ENCODE assay signal across 22 cellular contexts in the genomic region with DNA sequence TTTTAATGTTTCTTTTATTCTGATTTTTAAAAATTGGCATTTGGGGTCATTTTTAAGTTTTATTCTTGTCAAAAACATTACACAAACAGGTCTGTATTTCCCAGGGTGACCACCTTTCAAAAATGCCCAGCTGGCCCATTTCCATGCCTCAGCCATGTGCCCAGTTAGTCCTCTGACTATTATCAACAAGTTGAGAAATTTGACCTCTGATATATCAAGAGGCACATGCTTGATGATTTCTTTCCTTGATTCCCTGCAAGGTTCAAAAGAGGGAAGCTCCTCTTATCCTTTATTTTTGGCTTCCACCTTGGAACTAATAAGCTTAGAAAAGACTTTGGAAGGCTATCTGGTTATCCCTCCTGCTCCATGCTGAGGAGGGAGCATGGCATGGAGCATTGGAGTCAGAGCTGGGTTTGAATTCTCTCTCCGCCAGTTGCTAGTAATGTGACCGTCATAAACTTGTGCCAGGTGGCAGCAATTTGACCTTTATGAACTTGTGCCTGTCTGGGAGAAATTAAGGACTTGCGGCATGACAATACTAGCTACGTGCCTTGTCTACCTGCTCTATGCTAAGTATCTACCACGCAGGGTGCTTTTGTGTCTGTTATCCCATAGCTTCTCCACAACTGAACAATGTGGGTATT.
DNase-seq lines count a peak whose midpoint lies in the region; ATAC-seq and TF ChIP-seq lines count a peak whose summit lies in the region.
"Had no signal": no experiment of that assay in that cellular context is flagged by ENCODE, and none has a peak within 500 bp of the region (broad histone marks: within the 10 kb centered on the region; RNA-seq: fewer than 3 reads in every experiment).

No MANE protein-coding gene starts in this region.

- H3K27ac ChIP-seq in right lobe of liver = peak overlapping the region; percentile 60 to 90 (median 88)
- peak overlapping the region; percentile 65 for H3K27ac ChIP-seq in subcutaneous abdominal adipose tissue (ENCODE audit: low read depth, low read length)
- no peak overlapping the region for H3K27ac ChIP-seq in SJCRH30
- H3K27ac ChIP-seq: BLaER1 had no signal

- H3K9me3 ChIP-seq in right lobe of liver = no peaks in the 10 kb centered on the region
- peaks cover 0 to 4% (median 3%) of the 10 kb centered on the region in 5 donors for H3K9me3 ChIP-seq in subcutaneous abdominal adipose tissue (ENCODE audit: control insufficient read depth in 5 of 5, low read length in 5 of 5)
- no peaks in the 10 kb centered on the region for H3K9me3 ChIP-seq in SJCRH30 (replicated peaks)
- H3K9me3 ChIP-seq: BE2C, BLaER1 had no signal

- H3K36me3 ChIP-seq in right lobe of liver = no peaks in the 10 kb centered on the region
- H3K36me3 ChIP-seq in subcutaneous abdominal adipose tissue (ENCODE audit: control insufficient read depth in 5 of 5, insufficient read depth in 5 of 5, low read length in 5 of 5) = no peaks in the 10 kb centered on the region
- H3K36me3 ChIP-seq in SJCRH30 = no peaks in the 10 kb centered on the region
- H3K36me3 ChIP-seq: BE2C, BLaER1 had no signal

- intact Hi-C loops in right lobe of liver (cut with DNase I) = no loop called here

- H3K4me1 ChIP-seq in right lobe of liver (peaks cover 0 to 49% (median 7%) of the 10 kb centered on the region in 4 donors), subcutaneous abdominal adipose tissue (ENCODE audit: control insufficient read depth in 5 of 5, insufficient read depth in 5 of 5, low read length in 5 of 5) (peaks cover 0 to 25% (median 15%) of the 10 kb centered on the region in 5 donors), SJCRH30 (no peaks in the 10 kb centered on the region)
- H3K4me1 ChIP-seq: BE2C, BLaER1 had no signal

- no peak overlapping the region for H3K9ac ChIP-seq in subcutaneous abdominal adipose tissue (ENCODE audit: low read length in 5 of 5)
- H3K9ac ChIP-seq: BLaER1 had no signal

- WGBS in right lobe of liver (ENCODE audit: insufficient coverage, low coverage, low lambda C conversion rate, missing lambda C conversion rate) = 44% methylated on average over 5 of the region's 5 CpGs

- peak overlapping the region in 2 of 3 donors; percentile 14 to 22 for H3K4me3 ChIP-seq in right lobe of liver
- no peak overlapping the region for H3K4me3 ChIP-seq in subcutaneous abdominal adipose tissue (ENCODE audit: low read depth in 1 of 5, low read length in 5 of 5)
- H3K4me3 ChIP-seq in SJCRH30 = no peak overlapping the region
- H3K4me3 ChIP-seq: BLaER1, GM12878 had no signal

- DNase-seq in left lobe of liver (ENCODE audit: low spot score) (peak; percentile 81), right lobe of liver (peak; percentile 66 to 83 (median 78)), SJCRH30 (no peak)
- DNase-seq: 8988T; ACHN; BE2C; C1 segment of cervical spinal cord; CD4-positive, alpha-beta memory T cell; CD4-positive, CD25-positive, alpha-beta regulatory T cell; CD8-positive, alpha-beta memory T cell; COR-L47; DMS 273 treated with DMSO at 0.1 percent for 48 hours; DMS153; DMS53; DMS79; DND-41; EL; GDM1 had no signal

- TF ChIP-seq POLR2A in right lobe of liver (IDR thresholded peaks at IDR 0.05) = no peak

- H3K27me3 ChIP-seq in right lobe of liver = no peaks in the 10 kb centered on the region
- H3K27me3 ChIP-seq in subcutaneous abdominal adipose tissue (ENCODE audit: control insufficient read depth in 5 of 5, insufficient read depth in 4 of 5, low read length in 5 of 5) = no peaks in the 10 kb centered on the region
- no peaks in the 10 kb centered on the region for H3K27me3 ChIP-seq in SJCRH30
- H3K27me3 ChIP-seq: BE2C, BLaER1 had no signal

- peak; percentile 72 for ATAC-seq in left lobe of liver
- ATAC-seq in right lobe of liver = peak; percentile 64 to 82 (median 70)
- ATAC-seq in HG02852 (IDR thresholded peaks at IDR 0.05; ENCODE audit: unreplicated experiment) = no peak
- ATAC-seq: GM12878 had no signal

- no peak for TF ChIP-seq CTCF in right lobe of liver (IDR thresholded peaks at IDR 0.05)

Comparison
In these comparisons a context has a peak if more than half of its experiments do, and no peak if none do; other contexts are left out.
1. DNase-seq: peak in left lobe of liver (single experiment) and right lobe of liver (3 of 3); none in SJCRH30 (0 of 2).
2. H3K4me3 ChIP-seq: peak in right lobe of liver (2 of 3); none in subcutaneous abdominal adipose tissue (0 of 5) and SJCRH30 (single experiment).